ENCODE assay signal across 8 cellular contexts in genomic region chr10:3835770-3836169, GRCh38. TPM values are rescaled to one million over a fixed set of nuclear protein-coding genes. Genes with fewer than 3 reads are reported as not detected.
DNase-seq lines count a peak whose midpoint lies in the region; TF ChIP-seq lines count a peak whose summit lies in the region.

No MANE protein-coding gene starts in this region.

- H3K36me3 ChIP-seq in KMS-11 (ENCODE audit: insufficient read depth): no peaks in the 10 kb centered on the region
- H3K36me3 ChIP-seq in left ventricle myocardium inferior: no peaks in the 10 kb centered on the region
- H3K36me3 ChIP-seq in transverse colon: no peaks in the 10 kb centered on the region

- no peaks in the 10 kb centered on the region for H3K9me3 Mint-ChIP-seq in activated naive CD4-positive, alpha-beta T cell treated with anti-CD3 and anti-CD28 coated beads, Interleukin-2, amount 50 U/mL, for 24 hours

- WGBS in transverse colon (ENCODE audit: low coverage in 1 of 2), 2 donors: 31 to 46% methylated on average over 4 to 6 of the region's 6 CpGs

- intact Hi-C loops in left ventricle myocardium inferior (cut with micrococcal nuclease): no loop called here
- intact Hi-C loops in transverse colon (cut with DNase I; ENCODE audit: low total_unique reads): no loop called here

- H3K9me3 ChIP-seq in left ventricle myocardium inferior (replicated peaks) (no peaks in the 10 kb centered on the region), transverse colon (no peaks in the 10 kb centered on the region)

- no peak for DNase-seq in activated naive CD4-positive, alpha-beta T cell treated with Interleukin-2 at 50 U/mL for 16 hours
- DNase-seq in left ventricle myocardium inferior (no peak), transverse colon (no peak), HEK293T (ENCODE audit: extremely low spot score) (no peak), GM03348 (ENCODE audit: low spot score) (no peak)
- DNase-seq in effector CD8-positive, alpha-beta T cell (lab: John Stamatoyannopoulos, UW): no peak

- no peaks in the 10 kb centered on the region for H4K20me1 ChIP-seq in KMS-11 (ENCODE audit: insufficient read depth)

- H3K27me3 ChIP-seq in KMS-11 (ENCODE audit: insufficient read depth, low read depth): no peaks in the 10 kb centered on the region
- no peaks in the 10 kb centered on the region for H3K27me3 ChIP-seq in left ventricle myocardium inferior (ENCODE audit: low read depth)
- no peaks in the 10 kb centered on the region for H3K27me3 ChIP-seq in transverse colon

- H3K27ac ChIP-seq in KMS-11 (no peak overlapping the region), left ventricle myocardium inferior (replicated peaks) (peak overlapping the region; percentile 21), transverse colon (peak overlapping the region in 3 of 4 donors; percentile 29 to 52 (median 47))

- in situ Hi-C loops in transverse colon (cut with MboI; ENCODE audit: low pct_ligation_motif_present in 1 of 4, low pct_unique_long_range_greater_than_20kb in 1 of 4, low sequenced_read_pairs in 3 of 4): no loop called here

- H3K27me3 Mint-ChIP-seq in activated naive CD4-positive, alpha-beta T cell treated with anti-CD3 and anti-CD28 coated beads, Interleukin-2, amount 50 U/mL, for 24 hours: no peaks in the 10 kb centered on the region

- H2AFZ ChIP-seq in KMS-11 (ENCODE audit: low read depth): no peak overlapping the region

- TF ChIP-seq POLR2A in transverse colon (IDR thresholded peaks at IDR 0.05): no peak

- no peaks in the 10 kb centered on the region for H3K36me3 Mint-ChIP-seq in activated naive CD4-positive, alpha-beta T cell treated with anti-CD3 and anti-CD28 coated beads, Interleukin-2, amount 50 U/mL, for 24 hours

- peaks cover 36% of the 10 kb centered on the region for H3K4me1 Mint-ChIP-seq in activated naive CD4-positive, alpha-beta T cell treated with anti-CD3 and anti-CD28 coated beads, Interleukin-2, amount 50 U/mL, for 24 hours

- H3K4me3 ChIP-seq in KMS-11 (IDR thresholded peaks at IDR 0.05; ENCODE audit: insufficient read depth, low read depth, low read length) (no peak overlapping the region), left ventricle myocardium inferior (no peak overlapping the region), transverse colon (no peak overlapping the region)

- TF ChIP-seq EP300 in transverse colon (IDR thresholded peaks at IDR 0.05; ENCODE audit: low read depth): no peak

- H3K4me1 ChIP-seq in KMS-11 (ENCODE audit: low read depth, poor library complexity, severe bottlenecking) (peaks cover 38% of the 10 kb centered on the region), left ventricle myocardium inferior (peaks cover 27% of the 10 kb centered on the region), transverse colon (peaks cover 0 to 40% (median 23%) of the 10 kb centered on the region in 4 donors)

- CTCF ChIA-PET in HEK293T (lab: Yijun Ruan, JAX): no interaction called here

- TF ChIP-seq CTCF in KMS-11 (conservative IDR thresholded peaks at IDR 0.05; ENCODE audit: low read depth, low read length) (no peak), left ventricle myocardium inferior (IDR thresholded peaks at IDR 0.05; ENCODE audit: borderline replicate concordance) (no peak), transverse colon (IDR thresholded peaks at IDR 0.05) (no peak)

- peak overlapping the region; percentile 61 for H3K27ac Mint-ChIP-seq in activated naive CD4-positive, alpha-beta T cell treated with anti-CD3 and anti-CD28 coated beads, Interleukin-2, amount 50 U/mL, for 24 hours

- POLR2A ChIA-PET in HEK293T (lab: Yijun Ruan, JAX): interaction anchor here (1.0 to 1.9 kb wide), 5 partner anchors 15 to 53 kb away, joined by 3 to 17 read pairs (median 4); partner anchors contain the start of gene KLF6

- H3K9ac ChIP-seq in KMS-11: no peak overlapping the region

- H3K4me2 ChIP-seq in KMS-11: peak overlapping the region; percentile 33; the same call in 1 of the 2 replicates

- no peaks in the 10 kb centered on the region for H3K79me2 ChIP-seq in KMS-11 (ENCODE audit: insufficient read depth, low read depth)

- H3K4me3 Mint-ChIP-seq in activated naive CD4-positive, alpha-beta T cell treated with anti-CD3 and anti-CD28 coated beads, Interleukin-2, amount 50 U/mL, for 24 hours: no peak overlapping the region

TF ChIP-seq in HEK293T, 16 proteins besides CTCF, POLR2A, EP300 and RAD21:
- TF ChIP-seq ZNF384 (IDR thresholded peaks at IDR 0.05) (no peak), PKNOX1 (IDR thresholded peaks at IDR 0.05) (no peak), TARDBP (IDR thresholded peaks at IDR 0.05) (no peak), HDGF (IDR thresholded peaks at IDR 0.05; ENCODE audit: borderline replicate concordance) (no peak)
TF ChIP-seq in HEK293T: peak in this region for 0.

RNA-seq across cellular contexts. Expression of gene KLF6, which starts 50.8 kb away (rescaled TPM):
- total RNA-seq in left ventricle myocardium inferior: 43.8 TPM
- total RNA-seq in transverse colon: 100 to 1,000 TPM; 140 to 304 (median 291) TPM
